Comparison of ENCODE assay signal across 27 cellular contexts in genomic region chr5:115322729-115323128, GRCh38.
"Had no signal": no experiment of that assay in that cellular context is flagged by ENCODE, and none has a peak within 500 bp of the region (broad histone marks: within the 10 kb centered on the region; RNA-seq: fewer than 3 reads in every experiment).

No MANE protein-coding gene starts in this region.

- H3K9me3 Mint-ChIP-seq: dendritic cell treated with granulocyte-macrophage colony-stimulating factor and Interleukin-4, amounts not matched to agents 40 ng/mL and 50 ng/mL, for 4 days; effector memory CD8-positive, alpha-beta T cell; endodermal cell had no signal

- H3K79me2 ChIP-seq: hepatocyte had no signal

- H3K4me3 ChIP-seq: coronary artery, dorsolateral prefrontal cortex, esophagus muscularis mucosa, esophagus squamous epithelium, gastrocnemius medialis, gastroesophageal sphincter, heart left ventricle, heart right ventricle, hepatocyte had no signal

- FAIRE-seq: endothelial cell of umbilical vein had no signal

- H3K27me3 ChIP-seq: dorsolateral prefrontal cortex, esophagus muscularis mucosa, esophagus squamous epithelium, foreskin keratinocyte, gastrocnemius medialis, gastroesophageal sphincter, heart left ventricle, heart right ventricle, hepatocyte had no signal

- H3K4me3 Mint-ChIP-seq: dendritic cell treated with granulocyte-macrophage colony-stimulating factor and Interleukin-4, amounts not matched to agents 40 ng/mL and 50 ng/mL, for 4 days; effector memory CD8-positive, alpha-beta T cell; endodermal cell had no signal

- H2AFZ ChIP-seq: hepatocyte had no signal

- H3K27ac Mint-ChIP-seq: dendritic cell treated with granulocyte-macrophage colony-stimulating factor and Interleukin-4, amounts not matched to agents 40 ng/mL and 50 ng/mL, for 4 days; effector memory CD8-positive, alpha-beta T cell; endodermal cell had no signal

- H3K36me3 ChIP-seq: esophagus muscularis mucosa, esophagus squamous epithelium, gastrocnemius medialis, gastroesophageal sphincter, heart left ventricle, heart right ventricle had no signal

- DNase-seq: cortex of kidney; dermis blood vessel endothelial cell; dorsolateral prefrontal cortex; effector CD4-positive, alpha-beta T cell; effector CD8-positive, alpha-beta T cell; effector memory CD4-positive, alpha-beta T cell; effector memory CD8-positive, alpha-beta T cell; endodermal cell; erythroblast; esophagus squamous epithelium; foreskin fibroblast; foreskin keratinocyte; foreskin melanocyte; gastrocnemius medialis; glutamatergic neuron; head of caudate nucleus; heart left ventricle; heart right ventricle; hippocampal formation had no signal

- H3K27ac ChIP-seq: coronary artery, dorsolateral prefrontal cortex, epithelial cell of prostate, esophagus muscularis mucosa, esophagus squamous epithelium, foreskin keratinocyte, gastrocnemius medialis, gastroesophageal sphincter, heart left ventricle, heart right ventricle, hepatocyte had no signal

- H3K4me1 ChIP-seq: esophagus muscularis mucosa, esophagus squamous epithelium, foreskin keratinocyte had no signal

- H3K9me3 ChIP-seq: esophagus muscularis mucosa, esophagus squamous epithelium, gastrocnemius medialis, gastroesophageal sphincter had no signal

- ATAC-seq: effector memory CD8-positive, alpha-beta T cell; esophagus mucosa; foreskin keratinocyte; gastrocnemius medialis; gastroesophageal sphincter; heart left ventricle; heart right ventricle had no signal

- H3K4me2 ChIP-seq: hepatocyte had no signal

- H3K4me1 Mint-ChIP-seq: endodermal cell had no signal
